Comparison of ENCODE assay signal across 18 cellular contexts in genomic region chr1:106249365-106249764, GRCh38.
DNase-seq lines count a peak whose midpoint lies in the region; ATAC-seq and TF ChIP-seq lines count a peak whose summit lies in the region.
"Had no signal": no experiment of that assay in that cellular context is flagged by ENCODE, and none has a peak within 500 bp of the region (broad histone marks: within the 10 kb centered on the region; RNA-seq: fewer than 3 reads in every experiment).

No MANE protein-coding gene starts in this region.

- H3K9me2 ChIP-seq in Karpas-422 (replicated peaks; ENCODE audit: insufficient read depth, low read length), result no peaks in the 10 kb centered on the region
- no peaks in the 10 kb centered on the region for H3K9me2 ChIP-seq in MM.1S (replicated peaks; ENCODE audit: insufficient read depth, low read length)

- ATAC-seq in GM18511 (IDR thresholded peaks at IDR 0.05; ENCODE audit: unreplicated experiment), result peak; percentile 69
- ATAC-seq in GM21619 (IDR thresholded peaks at IDR 0.05; ENCODE audit: unreplicated experiment), result peak; percentile 48
- ATAC-seq in HG03039 (IDR thresholded peaks at IDR 0.05; ENCODE audit: unreplicated experiment), result peak; percentile 75

- H3K9me3 ChIP-seq in OCI-LY3 (ENCODE audit: insufficient read depth, low read length) (no peaks in the 10 kb centered on the region), Karpas-422 (ENCODE audit: low read length) (peaks cover 31% of the 10 kb centered on the region), MM.1S (replicated peaks; ENCODE audit: insufficient read depth, low read length) (no peaks in the 10 kb centered on the region)

- H3F3A ChIP-seq in MM.1S (ENCODE audit: insufficient read depth, low read length), result no peaks in the 10 kb centered on the region

- H3K9ac ChIP-seq in OCI-LY3 (ENCODE audit: low read length), result no peak overlapping the region
- H3K9ac ChIP-seq in Karpas-422 (ENCODE audit: low read length), result no peak overlapping the region
- no peak overlapping the region for H3K9ac ChIP-seq in MM.1S (ENCODE audit: low read length)

- H3K4me1 ChIP-seq in OCI-LY3 (ENCODE audit: low read length) (peaks cover 15% of the 10 kb centered on the region), Karpas-422 (ENCODE audit: low read length) (no peaks in the 10 kb centered on the region), MM.1S (ENCODE audit: low read length) (no peaks in the 10 kb centered on the region)

- H3K27ac ChIP-seq in OCI-LY3 (ENCODE audit: low read length), result peak overlapping the region; percentile 52
- H3K27ac ChIP-seq in Karpas-422 (ENCODE audit: low read length), result no peak overlapping the region
- H3K27ac ChIP-seq in MM.1S (ENCODE audit: low read length), result no peak overlapping the region
- H3K27ac ChIP-seq: PC-9 had no signal

- peak overlapping the region; percentile 53 for H3K4me2 ChIP-seq in OCI-LY3 (ENCODE audit: low read length)
- no peak overlapping the region for H3K4me2 ChIP-seq in Karpas-422 (ENCODE audit: low read depth, low read length, poor library complexity, severe bottlenecking)
- H3K4me2 ChIP-seq in MM.1S (ENCODE audit: low read depth, low read length), result no peak overlapping the region
- H3K4me2 ChIP-seq: PC-9 had no signal

- H4K20me1 ChIP-seq in OCI-LY3 (ENCODE audit: insufficient read depth, low read length) (no peaks in the 10 kb centered on the region), Karpas-422 (ENCODE audit: insufficient read depth, low read depth, low read length) (no peaks in the 10 kb centered on the region), MM.1S (ENCODE audit: insufficient read depth, low read length) (no peaks in the 10 kb centered on the region)

- no peak overlapping the region for H2AFZ ChIP-seq in OCI-LY3 (ENCODE audit: low read depth, low read length)
- no peak overlapping the region for H2AFZ ChIP-seq in Karpas-422 (ENCODE audit: low read length)
- no peak overlapping the region for H2AFZ ChIP-seq in MM.1S (ENCODE audit: low read length)
- H2AFZ ChIP-seq: PC-9 had no signal

- H3K79me2 ChIP-seq in OCI-LY3 (ENCODE audit: low read length), result no peaks in the 10 kb centered on the region
- no peaks in the 10 kb centered on the region for H3K79me2 ChIP-seq in Karpas-422 (ENCODE audit: low read length)
- H3K79me2 ChIP-seq in MM.1S (ENCODE audit: low read length), result no peaks in the 10 kb centered on the region

- H3K4me3 ChIP-seq in OCI-LY3 (ENCODE audit: low read length) (peak overlapping the region; percentile 9; the same call in 1 of the 2 replicates), Karpas-422 (ENCODE audit: low read length) (no peak overlapping the region), MM.1S (ENCODE audit: low read length) (no peak overlapping the region)
- H3K4me3 ChIP-seq: PC-9 had no signal

- TF ChIP-seq CTCF in OCI-LY3 (IDR thresholded peaks at IDR 0.05; ENCODE audit: low read depth, low read length) (no peak), MM.1S (IDR thresholded peaks at IDR 0.05; ENCODE audit: low read length) (no peak)

- no peak for DNase-seq in SHP77 (lab: John Stamatoyannopoulos, UW)
- no peak for DNase-seq in Karpas-422
- no peak for DNase-seq in MM.1S
- DNase-seq in iPS-NIHi7 (ENCODE audit: extremely low spot score), result no peak
- DNase-seq: CD4-positive, alpha-beta memory T cell; DND-41; HFFc6; MV-4-11; NCI-H1417; NCI-H2029 treated with DMSO at 0.1 percent for 48 hours; NCI-H2171 treated with DMSO at 0.1 percent for 48 hours; NCI-H446 treated with DMSO at 0.1 percent for 48 hours; NCI-H748 treated with DMSO at 0.1 percent for 48 hours; PC-9 had no signal

- H3K36me3 ChIP-seq in OCI-LY3 (replicated peaks; ENCODE audit: low read depth, low read length) (peaks cover 4% of the 10 kb centered on the region), Karpas-422 (ENCODE audit: insufficient read depth, low read length) (no peaks in the 10 kb centered on the region), MM.1S (replicated peaks; ENCODE audit: insufficient read depth, low read length) (no peaks in the 10 kb centered on the region)

- H3K27me3 ChIP-seq in OCI-LY3 (ENCODE audit: low read depth, low read length), result no peaks in the 10 kb centered on the region
- no peaks in the 10 kb centered on the region for H3K27me3 ChIP-seq in Karpas-422 (ENCODE audit: low read length)
- no peaks in the 10 kb centered on the region for H3K27me3 ChIP-seq in MM.1S (replicated peaks; ENCODE audit: insufficient read depth, low read length)
